ENCODE assay signal across 9 cellular contexts in genomic region chr2:23480991-23481797, GRCh38.
DNase-seq lines count a peak whose midpoint lies in the region; ATAC-seq, FAIRE-seq and TF ChIP-seq lines count a peak whose summit lies in the region.
"Had no signal": no experiment of that assay in that cellular context is flagged by ENCODE, and none has a peak within 500 bp of the region (broad histone marks: within the 10 kb centered on the region; RNA-seq: fewer than 3 reads in every experiment).

No MANE protein-coding gene starts in this region.

- FAIRE-seq in RCC 7860 (lab: Jason Lieb, UNC) = no peak

- peak; percentile 85 for DNase-seq in GM03348 (ENCODE audit: low spot score)
- DNase-seq in RCC 7860 (ENCODE audit: low spot score) = peak; percentile 72
- DNase-seq in fibroblast of villous mesenchyme (ENCODE audit: low read depth) = peak; percentile 77
- DNase-seq in renal cortical epithelial cell (ENCODE audit: low read depth) = peak; percentile 88
- DNase-seq in GM13977 (ENCODE audit: low spot score) = no peak
- DNase-seq in GF-D8 (lab: John Stamatoyannopoulos, UW) = no peak
- DNase-seq: T-helper 1 cell had no signal

- in situ Hi-C loops in GM13977 (cut with MboI; ENCODE audit: low pct_unique_long_range_greater_than_20kb, low sequenced_read_pairs, unreplicated experiment) = no loop called here

- TF ChIP-seq CTCF in fibroblast of villous mesenchyme (IDR thresholded peaks at IDR 0.05; ENCODE audit: insufficient read depth, low read depth, low read length) = no peak
- TF ChIP-seq CTCF in GM13977 (IDR thresholded peaks at IDR 0.05; ENCODE audit: extremely low read depth, insufficient read depth, missing control alignments) = no peak

- ATAC-seq in GM18520 (IDR thresholded peaks at IDR 0.05; ENCODE audit: unreplicated experiment) (no peak), HG03521 (IDR thresholded peaks at IDR 0.05; ENCODE audit: unreplicated experiment) (no peak)

- H3K4me3 ChIP-seq in fibroblast of villous mesenchyme (ENCODE audit: low read depth, low read length) = no peak overlapping the region

Comparison
In these comparisons a context has a peak if more than half of its experiments do, and no peak if none do; other contexts are left out.
1. DNase-seq: peak in GM03348 (single experiment), RCC 7860 (single experiment), fibroblast of villous mesenchyme (single experiment) and renal cortical epithelial cell (single experiment); none in GM13977 (single experiment) and GF-D8 (single experiment).